Comparison of ENCODE assay signal across 11 cellular contexts in the genomic region with DNA sequence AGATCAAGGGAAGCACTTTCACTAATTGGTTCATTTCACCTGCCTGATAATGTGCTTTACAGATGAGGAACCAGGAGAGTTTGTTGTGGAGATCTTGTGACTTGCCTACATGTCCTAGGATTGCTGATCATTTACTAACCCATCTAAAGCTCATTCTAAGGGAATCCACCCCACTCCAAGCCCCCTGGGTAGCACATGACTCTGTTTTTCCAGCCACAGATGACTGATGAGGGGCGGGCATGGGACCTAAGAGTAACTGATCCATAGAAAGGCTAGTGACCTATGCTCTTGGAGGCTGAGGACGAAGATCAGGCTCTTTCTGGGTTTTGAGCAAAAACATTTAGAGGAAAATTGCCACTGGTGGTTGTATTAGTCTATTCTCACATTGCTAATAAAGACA.
DNase-seq lines count a peak whose midpoint lies in the region; ATAC-seq, FAIRE-seq and TF ChIP-seq lines count a peak whose summit lies in the region.
"Had no signal": no experiment of that assay in that cellular context is flagged by ENCODE, and none has a peak within 500 bp of the region (broad histone marks: within the 10 kb centered on the region; RNA-seq: fewer than 3 reads in every experiment).

No MANE protein-coding gene starts in this region.

- H3K9ac ChIP-seq in BLaER1 treated with 17β-estradiol and CSF1 and Interleukin-3, amounts not matched to agents 10 nM and 100 nM: no peak overlapping the region

- no peak for FAIRE-seq in D721Med (lab: Jason Lieb, UNC)
- FAIRE-seq: A549 had no signal

- no peaks in the 10 kb centered on the region for H3K27me3 ChIP-seq in BLaER1 treated with 17β-estradiol and CSF1 and Interleukin-3, amounts not matched to agents 10 nM and 100 nM
- no peaks in the 10 kb centered on the region for H3K27me3 ChIP-seq in right lobe of liver

- DNase-seq in left lobe of liver (ENCODE audit: low spot score) (no peak), D721Med (ENCODE audit: insufficient read length, low spot score) (no peak), right lobe of liver (no peak), HCEC 1CT (no peak)
- DNase-seq: activated T-cell treated with anti-CD3 and anti-CD28 coated beads, Interleukin-2, amount 50 U/mL, for 48 hours; Caco-2 had no signal

- H3K36me3 ChIP-seq in BLaER1 treated with 17β-estradiol and CSF1 and Interleukin-3, amounts not matched to agents 10 nM and 100 nM: no peaks in the 10 kb centered on the region
- H3K36me3 ChIP-seq in right lobe of liver: no peaks in the 10 kb centered on the region

- intact Hi-C loops in right lobe of liver (cut with DNase I): no loop called here

- H3K9me3 ChIP-seq in BLaER1 treated with 17β-estradiol and CSF1 and Interleukin-3, amounts not matched to agents 10 nM and 100 nM (replicated peaks in 1 of 11): no peaks in the 10 kb centered on the region
- H3K9me3 ChIP-seq in right lobe of liver: no peaks in the 10 kb centered on the region
- H3K9me3 ChIP-seq: A549, Caco-2 had no signal

- 60% methylated on average over 1 of the region's 2 CpGs for WGBS in right lobe of liver (ENCODE audit: insufficient coverage, low coverage, low lambda C conversion rate, missing lambda C conversion rate)

- ATAC-seq in GM19395 (IDR thresholded peaks at IDR 0.05; ENCODE audit: unreplicated experiment) (peak; percentile 27), HG02678 (IDR thresholded peaks at IDR 0.05; ENCODE audit: unreplicated experiment) (peak; percentile 19), HG03342 (IDR thresholded peaks at IDR 0.05; ENCODE audit: unreplicated experiment) (peak; percentile 12), left lobe of liver (no peak), right lobe of liver (no peak)
- ATAC-seq: A549 had no signal

- no peak for TF ChIP-seq CTCF in D721Med (IDR thresholded peaks at IDR 0.05; ENCODE audit: insufficient read depth, missing control alignments)
- TF ChIP-seq CTCF in right lobe of liver (IDR thresholded peaks at IDR 0.05): no peak

- H3K4me2 ChIP-seq in BLaER1 treated with 17β-estradiol and CSF1 and Interleukin-3, amounts not matched to agents 10 nM and 100 nM: peak overlapping the region in 7 of 11 experiments; percentile 4 to 64 (median 40); a peak in 9 of 22 replicates
- H3K4me2 ChIP-seq: A549 had no signal

- no peak overlapping the region; a peak in 1 of 22 replicates for H3K27ac ChIP-seq in BLaER1 treated with 17β-estradiol and CSF1 and Interleukin-3, amounts not matched to agents 10 nM and 100 nM
- no peak overlapping the region for H3K27ac ChIP-seq in right lobe of liver
- H3K27ac ChIP-seq: A549 had no signal

- no peak for TF ChIP-seq POLR2A in right lobe of liver (IDR thresholded peaks at IDR 0.05)

- no peak overlapping the region for H3K4me3 ChIP-seq in BLaER1 treated with 17β-estradiol and CSF1 and Interleukin-3, amounts not matched to agents 10 nM and 100 nM
- H3K4me3 ChIP-seq in right lobe of liver: no peak overlapping the region
- H3K4me3 ChIP-seq: A549 had no signal

- no peaks in the 10 kb centered on the region for H4K20me1 ChIP-seq in BLaER1 treated with 17β-estradiol and CSF1 and Interleukin-3, amounts not matched to agents 10 nM and 100 nM

- peaks cover 11 to 41% (median 27%) of the 10 kb centered on the region in 10 experiments; a peak in 18 of 20 replicates for H3K4me1 ChIP-seq in BLaER1 treated with 17β-estradiol and CSF1 and Interleukin-3, amounts not matched to agents 10 nM and 100 nM
- H3K4me1 ChIP-seq in right lobe of liver: no peaks in the 10 kb centered on the region
- H3K4me1 ChIP-seq: A549 had no signal

Comparison
In these comparisons a context has a peak if more than half of its experiments do, and no peak if none do; other contexts are left out.
1. ATAC-seq: peak in GM19395 (single experiment), HG02678 (single experiment) and HG03342 (single experiment); none in left lobe of liver (single experiment) and right lobe of liver (0 of 4).